In genomic region chr6:36546958-36547645, GRCh38 we compare ENCODE assay signal across 1 cellular context.
TF ChIP-seq lines count a peak whose summit lies in the region.

STK38 (minus strand) TSS chr6:36547479; CDS start chr6:36540202, 7,277 bp downstream.

TF ChIP-seq in K562, 482 proteins besides CTCF, POLR2A, EP300 and RAD21 (continued from another document and continues in another):
- no peak for TF ChIP-seq ZNF212 (CRISPR knock-in tag; IDR thresholded peaks at IDR 0.05)
- TF ChIP-seq ZNF263 (CRISPR knock-in tag; IDR thresholded peaks at IDR 0.05; ENCODE audit: borderline replicate concordance): no peak
- TF ChIP-seq FOXP1 (CRISPR knock-in tag; IDR thresholded peaks at IDR 0.05): 0 out of 2 replicates have a peak, but pooled peaks have one; percentile 24
- TF ChIP-seq HLTF (IDR thresholded peaks at IDR 0.05): peak; percentile 86; the same call in 1 of the 2 replicates
- TF ChIP-seq KLF13 (tag; IDR thresholded peaks at IDR 0.05; ENCODE audit: borderline replicate concordance, low read depth): no peak
- TF ChIP-seq, protein P1, sequence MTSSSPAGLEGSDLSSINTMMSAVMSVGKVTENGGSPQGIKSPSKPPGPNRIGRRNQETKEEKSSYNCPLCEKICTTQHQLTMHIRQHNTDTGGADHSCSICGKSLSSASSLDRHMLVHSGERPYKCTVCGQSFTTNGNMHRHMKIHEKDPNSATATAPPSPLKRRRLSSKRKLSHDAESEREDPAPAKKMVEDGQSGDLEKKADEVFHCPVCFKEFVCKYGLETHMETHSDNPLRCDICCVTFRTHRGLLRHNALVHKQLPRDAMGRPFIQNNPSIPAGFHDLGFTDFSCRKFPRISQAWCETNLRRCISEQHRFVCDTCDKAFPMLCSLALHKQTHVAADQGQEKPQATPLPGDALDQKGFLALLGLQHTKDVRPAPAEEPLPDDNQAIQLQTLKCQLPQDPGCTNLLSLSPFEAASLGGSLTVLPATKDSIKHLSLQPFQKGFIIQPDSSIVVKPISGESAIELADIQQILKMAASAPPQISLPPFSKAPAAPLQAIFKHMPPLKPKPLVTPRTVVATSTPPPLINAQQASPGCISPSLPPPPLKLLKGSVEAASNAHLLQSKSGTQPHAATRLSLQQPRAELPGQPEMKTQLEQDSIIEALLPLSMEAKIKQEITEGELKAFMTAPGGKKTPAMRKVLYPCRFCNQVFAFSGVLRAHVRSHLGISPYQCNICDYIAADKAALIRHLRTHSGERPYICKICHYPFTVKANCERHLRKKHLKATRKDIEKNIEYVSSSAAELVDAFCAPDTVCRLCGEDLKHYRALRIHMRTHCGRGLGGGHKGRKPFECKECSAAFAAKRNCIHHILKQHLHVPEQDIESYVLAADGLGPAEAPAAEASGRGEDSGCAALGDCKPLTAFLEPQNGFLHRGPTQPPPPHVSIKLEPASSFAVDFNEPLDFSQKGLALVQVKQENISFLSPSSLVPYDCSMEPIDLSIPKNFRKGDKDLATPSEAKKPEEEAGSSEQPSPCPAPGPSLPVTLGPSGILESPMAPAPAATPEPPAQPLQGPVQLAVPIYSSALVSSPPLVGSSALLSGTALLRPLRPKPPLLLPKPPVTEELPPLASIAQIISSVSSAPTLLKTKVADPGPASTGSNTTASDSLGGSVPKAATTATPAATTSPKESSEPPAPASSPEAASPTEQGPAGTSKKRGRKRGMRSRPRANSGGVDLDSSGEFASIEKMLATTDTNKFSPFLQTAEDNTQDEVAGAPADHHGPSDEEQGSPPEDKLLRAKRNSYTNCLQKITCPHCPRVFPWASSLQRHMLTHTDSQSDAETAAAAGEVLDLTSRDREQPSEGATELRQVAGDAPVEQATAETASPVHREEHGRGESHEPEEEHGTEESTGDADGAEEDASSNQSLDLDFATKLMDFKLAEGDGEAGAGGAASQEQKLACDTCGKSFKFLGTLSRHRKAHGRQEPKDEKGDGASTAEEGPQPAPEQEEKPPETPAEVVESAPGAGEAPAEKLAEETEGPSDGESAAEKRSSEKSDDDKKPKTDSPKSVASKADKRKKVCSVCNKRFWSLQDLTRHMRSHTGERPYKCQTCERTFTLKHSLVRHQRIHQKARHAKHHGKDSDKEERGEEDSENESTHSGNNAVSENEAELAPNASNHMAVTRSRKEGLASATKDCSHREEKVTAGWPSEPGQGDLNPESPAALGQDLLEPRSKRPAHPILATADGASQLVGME (CRISPR knock-in tag; IDR thresholded peaks at IDR 0.05): peak; percentile 69; the same call in 1 of the 2 replicates
- TF ChIP-seq RCOR1 (IDR thresholded peaks at IDR 0.05; ENCODE audit: borderline replicate concordance in 1 of 2, low read depth in 2 of 2, low read length in 2 of 2): peak in 1 of 2 experiments; percentile 21; a peak in 1 of 4 replicates
- TF ChIP-seq, protein P2, sequence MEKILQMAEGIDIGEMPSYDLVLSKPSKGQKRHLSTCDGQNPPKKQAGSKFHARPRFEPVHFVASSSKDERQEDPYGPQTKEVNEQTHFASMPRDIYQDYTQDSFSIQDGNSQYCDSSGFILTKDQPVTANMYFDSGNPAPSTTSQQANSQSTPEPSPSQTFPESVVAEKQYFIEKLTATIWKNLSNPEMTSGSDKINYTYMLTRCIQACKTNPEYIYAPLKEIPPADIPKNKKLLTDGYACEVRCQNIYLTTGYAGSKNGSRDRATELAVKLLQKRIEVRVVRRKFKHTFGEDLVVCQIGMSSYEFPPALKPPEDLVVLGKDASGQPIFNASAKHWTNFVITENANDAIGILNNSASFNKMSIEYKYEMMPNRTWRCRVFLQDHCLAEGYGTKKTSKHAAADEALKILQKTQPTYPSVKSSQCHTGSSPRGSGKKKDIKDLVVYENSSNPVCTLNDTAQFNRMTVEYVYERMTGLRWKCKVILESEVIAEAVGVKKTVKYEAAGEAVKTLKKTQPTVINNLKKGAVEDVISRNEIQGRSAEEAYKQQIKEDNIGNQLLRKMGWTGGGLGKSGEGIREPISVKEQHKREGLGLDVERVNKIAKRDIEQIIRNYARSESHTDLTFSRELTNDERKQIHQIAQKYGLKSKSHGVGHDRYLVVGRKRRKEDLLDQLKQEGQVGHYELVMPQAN (IDR thresholded peaks at IDR 0.05; ENCODE audit: borderline replicate concordance): peak; percentile 83
- no peak for TF ChIP-seq CHAMP1 (IDR thresholded peaks at IDR 0.05)
- TF ChIP-seq KLF16 (IDR thresholded peaks at IDR 0.05): peak; percentile 93
- TF ChIP-seq, protein P3, sequence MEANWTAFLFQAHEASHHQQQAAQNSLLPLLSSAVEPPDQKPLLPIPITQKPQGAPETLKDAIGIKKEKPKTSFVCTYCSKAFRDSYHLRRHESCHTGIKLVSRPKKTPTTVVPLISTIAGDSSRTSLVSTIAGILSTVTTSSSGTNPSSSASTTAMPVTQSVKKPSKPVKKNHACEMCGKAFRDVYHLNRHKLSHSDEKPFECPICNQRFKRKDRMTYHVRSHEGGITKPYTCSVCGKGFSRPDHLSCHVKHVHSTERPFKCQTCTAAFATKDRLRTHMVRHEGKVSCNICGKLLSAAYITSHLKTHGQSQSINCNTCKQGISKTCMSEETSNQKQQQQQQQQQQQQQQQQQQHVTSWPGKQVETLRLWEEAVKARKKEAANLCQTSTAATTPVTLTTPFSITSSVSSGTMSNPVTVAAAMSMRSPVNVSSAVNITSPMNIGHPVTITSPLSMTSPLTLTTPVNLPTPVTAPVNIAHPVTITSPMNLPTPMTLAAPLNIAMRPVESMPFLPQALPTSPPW (CRISPR knock-in tag; IDR thresholded peaks at IDR 0.05): peak; percentile 95
- TF ChIP-seq THRB (CRISPR knock-in tag; conservative IDR thresholded peaks at IDR 0.05): 0 out of 2 replicates have a peak, but pooled peaks have one; percentile 56
- no peak for TF ChIP-seq SMARCB1 (IDR thresholded peaks at IDR 0.05; ENCODE audit: insufficient read length, low read depth)
- TF ChIP-seq ZNF277 (CRISPR knock-in tag; IDR thresholded peaks at IDR 0.05; ENCODE audit: borderline replicate concordance): no peak
- peak; percentile 64; the same call in 1 of the 2 replicates for TF ChIP-seq HDGF (IDR thresholded peaks at IDR 0.05)
- peak; percentile 62; the same call in 1 of the 2 replicates for TF ChIP-seq ELF2 (CRISPR knock-in tag; IDR thresholded peaks at IDR 0.05)
- TF ChIP-seq FOXK2 (conservative IDR thresholded peaks at IDR 0.05 in 1 of 2, IDR thresholded peaks at IDR 0.05 in 1 of 2; ENCODE audit: low read depth in 2 of 2): peak in 1 of 2 experiments; percentile 50; a peak in 2 of 4 replicates
- TF ChIP-seq PHF21A (IDR thresholded peaks at IDR 0.05; ENCODE audit: borderline replicate concordance, low read depth): no peak; the same call in 1 of the 2 replicates
- TF ChIP-seq ZNF655 (CRISPR knock-in tag; IDR thresholded peaks at IDR 0.05): no peak
- TF ChIP-seq NFRKB (IDR thresholded peaks at IDR 0.05; ENCODE audit: low read depth): peak; percentile 25; the same call in 1 of the 2 replicates
- TF ChIP-seq SPI1 (IDR thresholded peaks at IDR 0.05; ENCODE audit: borderline replicate concordance, low read depth, low read length): peak; percentile 72; the same call in 1 of the 2 replicates
- TF ChIP-seq ZNF707 (CRISPR knock-in tag; conservative IDR thresholded peaks at IDR 0.05): no peak
- TF ChIP-seq, protein P4, sequence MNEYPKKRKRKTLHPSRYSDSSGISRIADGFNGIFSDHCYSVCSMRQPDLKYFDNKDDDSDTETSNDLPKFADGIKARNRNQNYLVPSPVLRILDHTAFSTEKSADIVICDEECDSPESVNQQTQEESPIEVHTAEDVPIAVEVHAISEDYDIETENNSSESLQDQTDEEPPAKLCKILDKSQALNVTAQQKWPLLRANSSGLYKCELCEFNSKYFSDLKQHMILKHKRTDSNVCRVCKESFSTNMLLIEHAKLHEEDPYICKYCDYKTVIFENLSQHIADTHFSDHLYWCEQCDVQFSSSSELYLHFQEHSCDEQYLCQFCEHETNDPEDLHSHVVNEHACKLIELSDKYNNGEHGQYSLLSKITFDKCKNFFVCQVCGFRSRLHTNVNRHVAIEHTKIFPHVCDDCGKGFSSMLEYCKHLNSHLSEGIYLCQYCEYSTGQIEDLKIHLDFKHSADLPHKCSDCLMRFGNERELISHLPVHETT (CRISPR knock-in tag; conservative IDR thresholded peaks at IDR 0.05 in 1 of 2, IDR thresholded peaks at IDR 0.05 in 1 of 2): no peak
- TF ChIP-seq DACH1 (IDR thresholded peaks at IDR 0.05; ENCODE audit: partially characterized antibody): no peak
- TF ChIP-seq SLC30A9 (CRISPR knock-in tag; IDR thresholded peaks at IDR 0.05): no peak
- TF ChIP-seq ATF1 (CRISPR knock-in tag; IDR thresholded peaks at IDR 0.05): no peak
- TF ChIP-seq ATF1 (tag; IDR thresholded peaks at IDR 0.05): peak; percentile 49
- TF ChIP-seq TBP (optimal IDR thresholded peaks at IDR 0.05; ENCODE audit: low read depth, low read length): peak; percentile 87
- TF ChIP-seq CAMTA2 (CRISPR knock-in tag; conservative IDR thresholded peaks at IDR 0.05): 0 out of 2 replicates have a peak, but pooled peaks have one; percentile 79
- peak; percentile 78 for TF ChIP-seq SAP30 (IDR thresholded peaks at IDR 0.05; ENCODE audit: borderline replicate concordance, insufficient read depth, low read depth, low read length, poor library complexity, severe bottlenecking)
- peak; percentile 55; the same call in 1 of the 2 replicates for TF ChIP-seq NCOA1 (IDR thresholded peaks at IDR 0.05; ENCODE audit: low read depth)
- 0 out of 4 replicates have a peak, but pooled peaks of 1 of the 2 experiments have one; percentile 66 for TF ChIP-seq UBTF (IDR thresholded peaks at IDR 0.05; ENCODE audit: borderline replicate concordance in 1 of 2, low read depth in 2 of 2, low read length in 2 of 2)
